In the genomic region with DNA sequence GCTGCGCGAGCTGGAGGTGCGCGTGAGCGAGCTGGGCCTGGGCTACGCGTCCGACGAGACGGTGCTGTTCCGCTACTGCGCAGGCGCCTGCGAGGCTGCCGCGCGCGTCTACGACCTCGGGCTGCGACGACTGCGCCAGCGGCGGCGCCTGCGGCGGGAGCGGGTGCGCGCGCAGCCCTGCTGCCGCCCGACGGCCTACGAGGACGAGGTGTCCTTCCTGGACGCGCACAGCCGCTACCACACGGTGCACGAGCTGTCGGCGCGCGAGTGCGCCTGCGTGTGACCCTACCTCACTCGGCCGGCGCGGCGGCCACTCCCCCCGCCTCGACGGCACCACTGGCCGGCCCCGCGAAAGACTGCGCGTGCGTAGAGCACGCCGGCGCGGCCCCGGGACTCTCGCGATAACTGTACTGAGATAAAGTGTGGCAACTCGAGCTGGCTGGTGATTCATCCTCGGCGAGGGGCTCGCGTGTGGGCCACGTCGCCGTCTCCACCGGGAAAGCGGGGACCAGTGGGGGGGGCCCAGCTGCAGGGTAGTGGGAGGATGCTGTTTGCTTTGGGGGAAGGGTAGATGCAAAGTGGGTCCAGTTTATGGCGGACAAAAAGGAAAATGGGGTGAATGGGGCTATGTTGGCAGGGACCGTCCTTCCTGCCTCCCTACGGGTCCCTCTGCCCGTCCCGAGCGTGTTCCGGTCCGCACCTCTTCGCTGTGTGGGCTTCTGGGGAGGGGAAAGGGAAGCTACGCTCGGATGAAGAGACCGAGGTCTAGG, we compare ENCODE assay signal across 1 cellular context.
A peak's percentile ranks its signal among the peaks of the same experiment; 100 is the strongest.
TF ChIP-seq lines count a peak whose summit lies in the region.

No MANE protein-coding gene starts in this region.

TF ChIP-seq in HepG2, 621 proteins besides CTCF, POLR2A, EP300 and RAD21 (continued from another document and continues in another):
- TF ChIP-seq, protein P1, sequence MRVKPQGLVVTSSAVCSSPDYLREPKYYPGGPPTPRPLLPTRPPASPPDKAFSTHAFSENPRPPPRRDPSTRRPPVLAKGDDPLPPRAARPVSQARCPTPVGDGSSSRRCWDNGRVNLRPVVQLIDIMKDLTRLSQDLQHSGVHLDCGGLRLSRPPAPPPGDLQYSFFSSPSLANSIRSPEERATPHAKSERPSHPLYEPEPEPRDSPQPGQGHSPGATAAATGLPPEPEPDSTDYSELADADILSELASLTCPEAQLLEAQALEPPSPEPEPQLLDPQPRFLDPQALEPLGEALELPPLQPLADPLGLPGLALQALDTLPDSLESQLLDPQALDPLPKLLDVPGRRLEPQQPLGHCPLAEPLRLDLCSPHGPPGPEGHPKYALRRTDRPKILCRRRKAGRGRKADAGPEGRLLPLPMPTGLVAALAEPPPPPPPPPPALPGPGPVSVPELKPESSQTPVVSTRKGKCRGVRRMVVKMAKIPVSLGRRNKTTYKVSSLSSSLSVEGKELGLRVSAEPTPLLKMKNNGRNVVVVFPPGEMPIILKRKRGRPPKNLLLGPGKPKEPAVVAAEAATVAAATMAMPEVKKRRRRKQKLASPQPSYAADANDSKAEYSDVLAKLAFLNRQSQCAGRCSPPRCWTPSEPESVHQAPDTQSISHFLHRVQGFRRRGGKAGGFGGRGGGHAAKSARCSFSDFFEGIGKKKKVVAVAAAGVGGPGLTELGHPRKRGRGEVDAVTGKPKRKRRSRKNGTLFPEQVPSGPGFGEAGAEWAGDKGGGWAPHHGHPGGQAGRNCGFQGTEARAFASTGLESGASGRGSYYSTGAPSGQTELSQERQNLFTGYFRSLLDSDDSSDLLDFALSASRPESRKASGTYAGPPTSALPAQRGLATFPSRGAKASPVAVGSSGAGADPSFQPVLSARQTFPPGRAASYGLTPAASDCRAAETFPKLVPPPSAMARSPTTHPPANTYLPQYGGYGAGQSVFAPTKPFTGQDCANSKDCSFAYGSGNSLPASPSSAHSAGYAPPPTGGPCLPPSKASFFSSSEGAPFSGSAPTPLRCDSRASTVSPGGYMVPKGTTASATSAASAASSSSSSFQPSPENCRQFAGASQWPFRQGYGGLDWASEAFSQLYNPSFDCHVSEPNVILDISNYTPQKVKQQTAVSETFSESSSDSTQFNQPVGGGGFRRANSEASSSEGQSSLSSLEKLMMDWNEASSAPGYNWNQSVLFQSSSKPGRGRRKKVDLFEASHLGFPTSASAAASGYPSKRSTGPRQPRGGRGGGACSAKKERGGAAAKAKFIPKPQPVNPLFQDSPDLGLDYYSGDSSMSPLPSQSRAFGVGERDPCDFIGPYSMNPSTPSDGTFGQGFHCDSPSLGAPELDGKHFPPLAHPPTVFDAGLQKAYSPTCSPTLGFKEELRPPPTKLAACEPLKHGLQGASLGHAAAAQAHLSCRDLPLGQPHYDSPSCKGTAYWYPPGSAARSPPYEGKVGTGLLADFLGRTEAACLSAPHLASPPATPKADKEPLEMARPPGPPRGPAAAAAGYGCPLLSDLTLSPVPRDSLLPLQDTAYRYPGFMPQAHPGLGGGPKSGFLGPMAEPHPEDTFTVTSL (CRISPR knock-in tag; IDR thresholded peaks at IDR 0.05; ENCODE audit: borderline replicate concordance), result 0 out of 2 replicates have a peak, but pooled peaks have one; percentile 41
- TF ChIP-seq SOX5 (CRISPR knock-in tag; IDR thresholded peaks at IDR 0.05; ENCODE audit: borderline replicate concordance) (peak; percentile 55), ZNF331 (CRISPR knock-in tag; IDR thresholded peaks at IDR 0.05) (peak; percentile 53), ZFYVE20 (CRISPR knock-in tag; IDR thresholded peaks at IDR 0.05; ENCODE audit: borderline replicate concordance, low read depth) (no peak), SMAD9 (CRISPR knock-in tag; IDR thresholded peaks at IDR 0.05) (peak; percentile 98), CBFB (CRISPR knock-in tag; IDR thresholded peaks at IDR 0.05) (peak; percentile 18; the same call in 1 of the 2 replicates), PHB2 (IDR thresholded peaks at IDR 0.05; ENCODE audit: partially characterized antibody) (no peak), SIN3A (IDR thresholded peaks at IDR 0.05; ENCODE audit: borderline replicate concordance, low read depth, low read length) (peak; percentile 69; the same call in 1 of the 2 replicates), ARHGAP35 (CRISPR knock-in tag; IDR thresholded peaks at IDR 0.05; ENCODE audit: borderline replicate concordance) (peak; percentile 15; the same call in 1 of the 2 replicates), ZNF557 (CRISPR knock-in tag; IDR thresholded peaks at IDR 0.05) (no peak), SETDB1 (CRISPR knock-in tag; IDR thresholded peaks at IDR 0.05; ENCODE audit: borderline replicate concordance) (no peak), RCOR2 (CRISPR knock-in tag; IDR thresholded peaks at IDR 0.05) (peak; percentile 66), GABPB1 (CRISPR knock-in tag; IDR thresholded peaks at IDR 0.05) (peak; percentile 79), KDM5B (CRISPR knock-in tag; IDR thresholded peaks at IDR 0.05; ENCODE audit: borderline replicate concordance) (peak; percentile 80; the same call in 1 of the 2 replicates), ZNF260 (CRISPR knock-in tag; IDR thresholded peaks at IDR 0.05; ENCODE audit: borderline replicate concordance, low read depth) (no peak), NCOA2 (CRISPR knock-in tag; IDR thresholded peaks at IDR 0.05) (peak; percentile 61), ARID2 (CRISPR knock-in tag; IDR thresholded peaks at IDR 0.05; ENCODE audit: borderline replicate concordance) (no peak), AGO2 (optimal IDR thresholded peaks at IDR 0.05; ENCODE audit: low read depth, low read length) (peak; percentile 96), CC2D1A (CRISPR knock-in tag; IDR thresholded peaks at IDR 0.05) (0 out of 2 replicates have a peak, but pooled peaks have one; percentile 35), SRSF4 (IDR thresholded peaks at IDR 0.05; ENCODE audit: low read depth, low read length, poor library complexity, severe bottlenecking) (peak; percentile 60), CAMTA2 (CRISPR knock-in tag; IDR thresholded peaks at IDR 0.05; ENCODE audit: borderline replicate concordance) (no peak; the same call in 1 of the 2 replicates), PCBP2 (optimal IDR thresholded peaks at IDR 0.05; ENCODE audit: low read depth, low read length, poor library complexity, severe bottlenecking) (no peak), ZFP90 (CRISPR knock-in tag; IDR thresholded peaks at IDR 0.05; ENCODE audit: borderline replicate concordance) (peak; percentile 63; the same call in 1 of the 2 replicates), TGIF2 (CRISPR knock-in tag; IDR thresholded peaks at IDR 0.05) (no peak), ZBTB7A (CRISPR knock-in tag; IDR thresholded peaks at IDR 0.05) (peak; percentile 55; the same call in 1 of the 2 replicates), ZNF121 (CRISPR knock-in tag; IDR thresholded peaks at IDR 0.05) (peak; percentile 90)
- TF ChIP-seq, protein P2, sequence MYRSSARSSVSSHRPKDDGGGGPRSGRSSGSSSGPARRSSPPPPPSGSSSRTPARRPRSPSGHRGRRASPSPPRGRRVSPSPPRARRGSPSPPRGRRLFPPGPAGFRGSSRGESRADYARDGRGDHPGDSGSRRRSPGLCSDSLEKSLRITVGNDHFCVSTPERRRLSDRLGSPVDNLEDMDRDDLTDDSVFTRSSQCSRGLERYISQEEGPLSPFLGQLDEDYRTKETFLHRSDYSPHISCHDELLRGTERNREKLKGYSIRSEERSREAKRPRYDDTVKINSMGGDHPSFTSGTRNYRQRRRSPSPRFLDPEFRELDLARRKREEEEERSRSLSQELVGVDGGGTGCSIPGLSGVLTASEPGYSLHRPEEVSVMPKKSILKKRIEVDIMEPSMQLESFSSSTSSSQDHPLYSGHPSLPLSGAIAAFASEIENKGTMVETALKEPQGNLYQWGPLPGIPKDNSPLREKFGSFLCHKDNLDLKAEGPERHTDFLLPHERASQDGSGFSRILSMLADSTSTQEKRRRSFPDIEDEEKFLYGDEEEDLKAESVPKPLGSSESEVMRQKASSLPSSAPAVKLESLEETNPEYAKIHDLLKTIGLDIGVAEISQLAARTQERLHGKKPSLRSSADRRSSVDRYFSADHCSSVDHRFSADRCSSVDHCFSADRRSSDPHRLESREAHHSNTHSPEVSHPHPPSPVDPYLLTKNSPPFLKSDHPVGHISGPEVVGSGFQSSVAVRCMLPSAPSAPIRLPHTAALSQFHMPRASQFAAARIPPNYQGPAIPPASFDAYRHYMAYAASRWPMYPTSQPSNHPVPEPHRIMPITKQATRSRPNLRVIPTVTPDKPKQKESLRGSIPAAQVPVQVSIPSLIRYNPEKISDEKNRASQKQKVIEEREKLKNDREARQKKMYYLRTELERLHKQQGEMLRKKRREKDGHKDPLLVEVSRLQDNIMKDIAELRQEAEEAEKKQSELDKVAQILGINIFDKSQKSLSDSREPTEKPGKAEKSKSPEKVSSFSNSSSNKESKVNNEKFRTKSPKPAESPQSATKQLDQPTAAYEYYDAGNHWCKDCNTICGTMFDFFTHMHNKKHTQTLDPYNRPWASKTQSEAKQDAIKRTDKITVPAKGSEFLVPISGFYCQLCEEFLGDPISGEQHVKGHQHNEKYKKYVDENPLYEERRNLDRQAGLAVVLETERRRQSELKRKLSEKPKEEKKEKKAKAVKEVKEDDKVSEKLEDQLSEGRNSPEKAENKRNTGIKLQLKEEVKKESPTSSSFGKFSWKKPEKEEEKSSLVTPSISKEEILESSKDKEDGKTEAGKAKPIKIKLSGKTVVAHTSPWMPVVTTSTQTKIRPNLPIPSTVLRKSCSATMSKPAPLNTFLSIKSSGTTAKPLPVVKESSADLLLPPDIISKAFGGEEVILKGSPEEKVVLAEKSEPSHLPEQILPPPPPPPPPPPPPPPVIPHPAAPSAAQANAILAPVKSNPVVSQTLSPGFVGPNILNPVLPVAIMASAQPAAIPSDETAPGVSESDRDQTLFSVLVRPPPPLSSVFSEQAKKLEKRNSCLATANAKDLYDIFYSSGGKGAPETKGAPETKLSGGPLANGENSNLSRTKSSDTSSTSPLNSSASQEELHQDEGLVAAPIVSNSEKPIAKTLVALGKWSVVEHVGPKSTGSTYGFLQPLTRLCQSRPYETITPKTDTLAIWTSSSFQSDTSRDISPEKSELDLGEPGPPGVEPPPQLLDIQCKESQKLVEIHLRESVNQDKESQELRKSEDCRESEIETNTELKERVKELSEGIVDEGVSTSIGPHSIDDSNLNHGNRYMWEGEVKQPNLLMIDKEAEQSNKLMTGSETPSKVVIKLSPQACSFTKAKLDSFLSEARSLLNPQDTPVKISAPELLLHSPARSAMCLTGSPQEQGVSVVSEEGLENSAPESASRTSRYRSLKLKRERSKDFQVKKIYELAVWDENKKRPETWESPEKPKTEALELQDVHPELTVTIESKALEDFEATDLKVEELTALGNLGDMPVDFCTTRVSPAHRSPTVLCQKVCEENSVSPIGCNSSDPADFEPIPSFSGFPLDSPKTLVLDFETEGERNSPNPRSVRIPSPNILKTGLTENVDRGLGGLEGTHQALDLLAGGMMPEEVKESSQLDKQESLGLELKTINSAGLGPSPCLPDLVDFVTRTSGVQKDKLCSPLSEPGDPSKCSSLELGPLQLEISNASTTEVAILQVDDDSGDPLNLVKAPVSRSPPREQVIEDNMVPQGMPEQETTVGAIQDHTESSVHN (CRISPR knock-in tag; IDR thresholded peaks at IDR 0.05), result peak; percentile 84
- TF ChIP-seq, protein P3, sequence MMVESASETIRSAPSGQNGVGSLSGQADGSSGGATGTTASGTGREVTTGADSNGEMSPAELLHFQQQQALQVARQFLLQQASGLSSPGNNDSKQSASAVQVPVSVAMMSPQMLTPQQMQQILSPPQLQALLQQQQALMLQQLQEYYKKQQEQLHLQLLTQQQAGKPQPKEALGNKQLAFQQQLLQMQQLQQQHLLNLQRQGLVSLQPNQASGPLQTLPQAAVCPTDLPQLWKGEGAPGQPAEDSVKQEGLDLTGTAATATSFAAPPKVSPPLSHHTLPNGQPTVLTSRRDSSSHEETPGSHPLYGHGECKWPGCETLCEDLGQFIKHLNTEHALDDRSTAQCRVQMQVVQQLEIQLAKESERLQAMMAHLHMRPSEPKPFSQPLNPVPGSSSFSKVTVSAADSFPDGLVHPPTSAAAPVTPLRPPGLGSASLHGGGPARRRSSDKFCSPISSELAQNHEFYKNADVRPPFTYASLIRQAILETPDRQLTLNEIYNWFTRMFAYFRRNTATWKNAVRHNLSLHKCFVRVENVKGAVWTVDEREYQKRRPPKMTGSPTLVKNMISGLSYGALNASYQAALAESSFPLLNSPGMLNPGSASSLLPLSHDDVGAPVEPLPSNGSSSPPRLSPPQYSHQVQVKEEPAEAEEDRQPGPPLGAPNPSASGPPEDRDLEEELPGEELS (CRISPR knock-in tag; IDR thresholded peaks at IDR 0.05), result no peak
- TF ChIP-seq, protein P4, sequence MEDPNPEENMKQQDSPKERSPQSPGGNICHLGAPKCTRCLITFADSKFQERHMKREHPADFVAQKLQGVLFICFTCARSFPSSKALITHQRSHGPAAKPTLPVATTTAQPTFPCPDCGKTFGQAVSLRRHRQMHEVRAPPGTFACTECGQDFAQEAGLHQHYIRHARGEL (CRISPR knock-in tag; IDR thresholded peaks at IDR 0.05), result no peak
- TF ChIP-seq, protein P5, sequence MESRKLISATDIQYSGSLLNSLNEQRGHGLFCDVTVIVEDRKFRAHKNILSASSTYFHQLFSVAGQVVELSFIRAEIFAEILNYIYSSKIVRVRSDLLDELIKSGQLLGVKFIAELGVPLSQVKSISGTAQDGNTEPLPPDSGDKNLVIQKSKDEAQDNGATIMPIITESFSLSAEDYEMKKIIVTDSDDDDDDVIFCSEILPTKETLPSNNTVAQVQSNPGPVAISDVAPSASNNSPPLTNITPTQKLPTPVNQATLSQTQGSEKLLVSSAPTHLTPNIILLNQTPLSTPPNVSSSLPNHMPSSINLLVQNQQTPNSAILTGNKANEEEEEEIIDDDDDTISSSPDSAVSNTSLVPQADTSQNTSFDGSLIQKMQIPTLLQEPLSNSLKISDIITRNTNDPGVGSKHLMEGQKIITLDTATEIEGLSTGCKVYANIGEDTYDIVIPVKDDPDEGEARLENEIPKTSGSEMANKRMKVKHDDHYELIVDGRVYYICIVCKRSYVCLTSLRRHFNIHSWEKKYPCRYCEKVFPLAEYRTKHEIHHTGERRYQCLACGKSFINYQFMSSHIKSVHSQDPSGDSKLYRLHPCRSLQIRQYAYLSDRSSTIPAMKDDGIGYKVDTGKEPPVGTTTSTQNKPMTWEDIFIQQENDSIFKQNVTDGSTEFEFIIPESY (CRISPR knock-in tag; IDR thresholded peaks at IDR 0.05), result 0 out of 2 replicates have a peak, but pooled peaks have one; percentile 6
